In genomic region chr1:9052272-9053049, GRCh38 we compare ENCODE assay signal across 1 cellular context.
TF ChIP-seq lines count a peak whose summit lies in the region.

No MANE protein-coding gene starts in this region.

TF ChIP-seq in H1, 55 proteins besides CTCF, POLR2A, EP300 and RAD21:
- TF ChIP-seq SRF (IDR thresholded peaks at IDR 0.05; ENCODE audit: low read depth, low read length): no peak
- TF ChIP-seq FOSL1 (IDR thresholded peaks at IDR 0.05; ENCODE audit: insufficient read depth, low read depth, low read length): no peak
- no peak for TF ChIP-seq CBX5 (IDR thresholded peaks at IDR 0.05; ENCODE audit: low read depth, low read length)
- TF ChIP-seq CHD1 (IDR thresholded peaks at IDR 0.05; ENCODE audit: low read depth, low read length): no peak
- TF ChIP-seq KDM5A (IDR thresholded peaks at IDR 0.05; ENCODE audit: low read length): no peak
- TF ChIP-seq NRF1 (IDR thresholded peaks at IDR 0.05; ENCODE audit: low read depth, low read length): no peak
- no peak for TF ChIP-seq SIX5 (IDR thresholded peaks at IDR 0.05; ENCODE audit: low read depth, low read length)
